15 cellular contexts compared by ENCODE assay signal in genomic region chr7:45659496-45660139, GRCh38.
"Had no signal": no experiment of that assay in that cellular context is flagged by ENCODE, and none has a peak within 500 bp of the region (broad histone marks: within the 10 kb centered on the region; RNA-seq: fewer than 3 reads in every experiment).

No MANE protein-coding gene starts in this region.

- H3K27ac ChIP-seq: lower lobe of right lung, tibial artery had no signal

- H3K4me1 Mint-ChIP-seq: activated naive CD4-positive, alpha-beta T cell treated with anti-CD3 and anti-CD28 coated beads, Interleukin-2, amount 10 ng/mL, durations not matched to agents 7 days and 5 days; T-helper 17 cell had no signal

- H3K4me3 ChIP-seq: lower lobe of right lung, tibial artery had no signal

- H3K9me3 ChIP-seq: lower lobe of right lung, tibial artery had no signal

- ATAC-seq: activated T-cell treated with anti-CD3 and anti-CD28 coated beads, Interleukin-2, amount 50 U/mL, for 72 hours; lower lobe of right lung; naive thymus-derived CD4-positive, alpha-beta T cell; T-helper 17 cell had no signal

- H3K27ac Mint-ChIP-seq: activated naive CD4-positive, alpha-beta T cell treated with anti-CD3 and anti-CD28 coated beads, Interleukin-2, amount 10 ng/mL, durations not matched to agents 7 days and 5 days; activated T-cell treated with anti-CD3 and anti-CD28 coated beads, Interleukin-2, amount 50 U/mL, for 72 hours; naive thymus-derived CD4-positive, alpha-beta T cell; progenitor cell of endocrine pancreas; stimulated activated naive CD8-positive, alpha-beta T cell treated with anti-CD3 and anti-CD28 coated beads, Interleukin-15, Interleukin-2, amounts not matched to agents 100 ng/mL and 50 ng/mL, for 24 hours; T-helper 17 cell had no signal

- DNase-seq: activated CD4-positive, alpha-beta T cell treated with anti-CD3 and anti-CD28 coated beads for 48 hours; activated effector memory CD4-positive, alpha-beta T cell treated with anti-CD3 and anti-CD28 coated beads, Interleukin-2, amount 50 U/mL, for 16 hours; activated naive CD4-positive, alpha-beta T cell treated with anti-CD3 and anti-CD28 coated beads, Interleukin-2, amount 10 ng/mL, durations not matched to agents 7 days and 5 days; activated T-cell treated with anti-CD3 and anti-CD28 coated beads, Interleukin-2, amount 50 U/mL, for 72 hours; amygdala; cerebellar nuclear complex; effector CD4-positive, alpha-beta T cell; foreskin melanocyte; lower lobe of right lung; naive thymus-derived CD4-positive, alpha-beta T cell; stimulated activated CD4-positive, alpha-beta T cell treated with anti-CD3 and anti-CD28 coated beads, Interleukin-12 subunit alpha, Interleukin-12 subunit beta, amount 100 ng/mL, for 4 hours; T-helper 17 cell had no signal

- H3K4me1 ChIP-seq: lower lobe of right lung, tibial artery had no signal

- H3K36me3 Mint-ChIP-seq: activated naive CD4-positive, alpha-beta T cell treated with anti-CD3 and anti-CD28 coated beads, Interleukin-2, amount 10 ng/mL, durations not matched to agents 7 days and 5 days; naive thymus-derived CD4-positive, alpha-beta T cell had no signal

- H3K27me3 ChIP-seq: tibial artery had no signal

- H3K4me3 Mint-ChIP-seq: activated naive CD4-positive, alpha-beta T cell treated with anti-CD3 and anti-CD28 coated beads, Interleukin-2, amount 10 ng/mL, durations not matched to agents 7 days and 5 days; activated T-cell treated with anti-CD3 and anti-CD28 coated beads, Interleukin-2, amount 50 U/mL, for 72 hours; naive thymus-derived CD4-positive, alpha-beta T cell; stimulated activated naive CD8-positive, alpha-beta T cell treated with anti-CD3 and anti-CD28 coated beads, Interleukin-15, Interleukin-2, amounts not matched to agents 100 ng/mL and 50 ng/mL, for 24 hours; T-helper 17 cell had no signal

- H3K27me3 Mint-ChIP-seq: activated naive CD4-positive, alpha-beta T cell treated with anti-CD3 and anti-CD28 coated beads, Interleukin-2, amount 10 ng/mL, durations not matched to agents 7 days and 5 days; progenitor cell of endocrine pancreas; stimulated activated naive CD8-positive, alpha-beta T cell treated with anti-CD3 and anti-CD28 coated beads, Interleukin-15, Interleukin-2, amounts not matched to agents 100 ng/mL and 50 ng/mL, for 24 hours had no signal

- H3K36me3 ChIP-seq: lower lobe of right lung, tibial artery had no signal

- H3K9me3 Mint-ChIP-seq: activated T-cell treated with anti-CD3 and anti-CD28 coated beads, Interleukin-2, amount 50 U/mL, for 72 hours had no signal
